In genomic region chr6:43940071-43940392, GRCh38 we compare ENCODE assay signal across 22 cellular contexts.
"Had no signal": no experiment of that assay in that cellular context is flagged by ENCODE, and none has a peak within 500 bp of the region (broad histone marks: within the 10 kb centered on the region; RNA-seq: fewer than 3 reads in every experiment).

No MANE protein-coding gene starts in this region.

- H3K4me2 ChIP-seq: SK-N-SH had no signal

- FAIRE-seq: bronchial epithelial cell had no signal

- H3K27me3 ChIP-seq: ascending aorta, body of pancreas, SJCRH30 had no signal

- H3K4me3 ChIP-seq: ascending aorta, body of pancreas, SJCRH30 had no signal

- H3K9ac ChIP-seq: SK-N-SH had no signal

- H3K27ac ChIP-seq: ascending aorta, body of pancreas, SJCRH30, VCaP had no signal

- ATAC-seq: activated CD8-positive, alpha-beta T cell treated with anti-CD3 and anti-CD28 coated beads for 36 hours; activated T-cell treated with anti-CD3 and anti-CD28 coated beads, Interleukin-2, amount 50 U/mL, for 72 hours; body of pancreas; Panc1; Right ventricle myocardium inferior had no signal

- H3K9me3 ChIP-seq: body of pancreas, SK-N-SH had no signal

- H3K4me1 ChIP-seq: ascending aorta had no signal

- H3K36me3 ChIP-seq: ascending aorta, SJCRH30 had no signal

- DNase-seq: activated CD4-positive, alpha-beta T cell treated with anti-CD3 and anti-CD28 coated beads for 4 hours; activated CD8-positive, alpha-beta memory T cell treated with anti-CD3 and anti-CD28 coated beads, Interleukin-2, amount 50 U/mL, for 4 hours; activated CD8-positive, alpha-beta T cell treated with anti-CD3 and anti-CD28 coated beads for 36 hours; activated T-cell treated with anti-CD3 and anti-CD28 coated beads, Interleukin-2, amount 50 U/mL, for 72 hours; Karpas-422; NCI-H1417; NCI-H2029; NCI-H2107; NCI-H2171 treated with DMSO at 0.1 percent for 48 hours; NCI-H226; NCI-H526 treated with DMSO at 0.1 percent for 48 hours; NCI-H82; OCI-M1; SJCRH30; T-helper 1 cell had no signal
